Comparison of ENCODE assay signal across 21 cellular contexts in genomic region chr6:160039441-160039840, GRCh38.
DNase-seq lines count a peak whose midpoint lies in the region; ATAC-seq, FAIRE-seq and TF ChIP-seq lines count a peak whose summit lies in the region.
"Had no signal": no experiment of that assay in that cellular context is flagged by ENCODE, and none has a peak within 500 bp of the region (broad histone marks: within the 10 kb centered on the region; RNA-seq: fewer than 3 reads in every experiment).

No MANE protein-coding gene starts in this region.

- no peak for DNase-seq in CD4-positive, alpha-beta T cell
- no peak for DNase-seq in CD8-positive, alpha-beta memory T cell
- DNase-seq in OCI-M1 (lab: John Stamatoyannopoulos, UW) (peak; percentile 33), endodermal cell (peak; percentile 22), GOT3 (lab: John Stamatoyannopoulos, UW) (no peak), kidney (no peak), NCI-H1105 treated with DMSO at 0.1 percent for 48 hours (lab: John Stamatoyannopoulos, UW) (no peak)
- DNase-seq: activated T-cell treated with anti-CD3 and anti-CD28 coated beads, Interleukin-2, amount 50 U/mL, for 24 hours; COR-L47; DMS79 treated with DMSO at 0.1 percent for 48 hours; dorsolateral prefrontal cortex; H9; Karpas-422; mucosa of descending colon; NCI-H1417 treated with DMSO at 0.1 percent for 48 hours; NCI-H510A; retina; RPMI8226; spleen; stimulated activated CD4-positive, alpha-beta T cell treated with anti-CD3 and anti-CD28 coated beads, Interleukin-4, amount 100 ng/mL, for 24 hours had no signal

- TF ChIP-seq CTCF in CD4-positive, alpha-beta T cell (IDR thresholded peaks at IDR 0.05) = no peak
- no peak for TF ChIP-seq CTCF in endodermal cell (conservative IDR thresholded peaks at IDR 0.05)
- no peak for TF ChIP-seq CTCF in kidney (IDR thresholded peaks at IDR 0.05; ENCODE audit: borderline replicate concordance, extremely low read depth, insufficient read depth)

- intact Hi-C loops in CD4-positive, alpha-beta T cell (cut with DNase I, micrococcal nuclease) = no loop called here
- intact Hi-C loops in kidney (cut with DNase I) = no loop called here

- no peaks in the 10 kb centered on the region for H3K27me3 ChIP-seq in CD4-positive, alpha-beta T cell (ENCODE audit: control insufficient read depth, insufficient read depth, low read length)
- no peaks in the 10 kb centered on the region for H3K27me3 ChIP-seq in CD8-positive, alpha-beta memory T cell (ENCODE audit: insufficient read depth, low read length, poor library complexity, severe bottlenecking)
- no peaks in the 10 kb centered on the region for H3K27me3 ChIP-seq in endodermal cell (ENCODE audit: control insufficient read depth, insufficient read depth, low read length, poor library complexity, severe bottlenecking)
- H3K27me3 ChIP-seq: dorsolateral prefrontal cortex, spleen had no signal

- CTCF ChIA-PET in CD4-positive, alpha-beta T cell (lab: Charles Lee) = no interaction called here
- CTCF ChIA-PET in CD8-positive, alpha-beta memory T cell (lab: Charles Lee) = no interaction called here

- no peak overlapping the region for H3K4me3 Mint-ChIP-seq in CD4-positive, alpha-beta T cell
- H3K4me3 Mint-ChIP-seq in CD8-positive, alpha-beta memory T cell = no peak overlapping the region
- no peak overlapping the region for H3K4me3 Mint-ChIP-seq in endodermal cell
- H3K4me3 Mint-ChIP-seq: activated T-cell treated with anti-CD3 and anti-CD28 coated beads, Interleukin-2, amount 50 U/mL, for 24 hours; H9 had no signal

- peaks cover 5% of the 10 kb centered on the region for H3K4me1 ChIP-seq in CD8-positive, alpha-beta memory T cell (ENCODE audit: insufficient read depth, low read length)
- H3K4me1 ChIP-seq in endodermal cell (ENCODE audit: control insufficient read depth, insufficient read depth, low read length) = no peaks in the 10 kb centered on the region
- peaks cover 9 to 18% of the 10 kb centered on the region in 2 donors for H3K4me1 ChIP-seq in kidney (ENCODE audit: control insufficient read depth in 1 of 2, insufficient read depth in 1 of 2, low read depth in 1 of 2, low read length in 2 of 2)
- H3K4me1 ChIP-seq: spleen had no signal

- no peak overlapping the region for H3K4me3 ChIP-seq in CD8-positive, alpha-beta memory T cell (ENCODE audit: low read length)
- H3K4me3 ChIP-seq in endodermal cell (ENCODE audit: low read length) = no peak overlapping the region
- no peak overlapping the region for H3K4me3 ChIP-seq in kidney (ENCODE audit: low read length in 2 of 2)
- H3K4me3 ChIP-seq: dorsolateral prefrontal cortex, mucosa of descending colon, spleen had no signal

- no peaks in the 10 kb centered on the region for H3K9me3 ChIP-seq in CD4-positive, alpha-beta T cell (ENCODE audit: control insufficient read depth, low read length)
- no peaks in the 10 kb centered on the region for H3K9me3 ChIP-seq in CD8-positive, alpha-beta memory T cell (ENCODE audit: low read length)
- no peaks in the 10 kb centered on the region for H3K9me3 ChIP-seq in endodermal cell (ENCODE audit: control insufficient read depth, low read length)
- no peaks in the 10 kb centered on the region for H3K9me3 ChIP-seq in kidney (ENCODE audit: control insufficient read depth in 1 of 2, low read length in 2 of 2)
- H3K9me3 ChIP-seq: mucosa of descending colon, spleen had no signal

- no peak for FAIRE-seq in kidney (lab: Jason Lieb, UNC)

- no peak overlapping the region for H3K9ac ChIP-seq in endodermal cell (ENCODE audit: extremely low read depth, low read length, poor library complexity, severe bottlenecking)
- no peak overlapping the region for H3K9ac ChIP-seq in kidney (ENCODE audit: low read length in 2 of 2)

- POLR2A ChIA-PET in CD4-positive, alpha-beta T cell (lab: Charles Lee) = interaction anchor here (0.6 kb wide), 1 partner anchor 249 kb away, joined by 3 read pairs; the partner anchor contains the start of gene MRPL18
- POLR2A ChIA-PET in CD8-positive, alpha-beta memory T cell (lab: Charles Lee) = no interaction called here

- no peak for ATAC-seq in CD4-positive, alpha-beta T cell (ENCODE audit: poor library complexity)
- ATAC-seq: mucosa of descending colon had no signal

- peaks cover 41% of the 10 kb centered on the region for H3K4me1 Mint-ChIP-seq in CD4-positive, alpha-beta T cell (ENCODE audit: low read depth)
- peaks cover 19 to 26% (median 22%) of the 10 kb centered on the region in 3 donors for H3K4me1 Mint-ChIP-seq in CD8-positive, alpha-beta memory T cell
- H3K4me1 Mint-ChIP-seq in endodermal cell = no peaks in the 10 kb centered on the region
- H3K4me1 Mint-ChIP-seq: H9 had no signal

- peak overlapping the region; percentile 16 for H3K27ac Mint-ChIP-seq in CD4-positive, alpha-beta T cell
- H3K27ac Mint-ChIP-seq in CD8-positive, alpha-beta memory T cell = peak overlapping the region in 6 of 8 donors; percentile 3 to 95 (median 76)
- H3K27ac Mint-ChIP-seq in endodermal cell = no peak overlapping the region

- H3K27ac ChIP-seq in CD4-positive, alpha-beta T cell (ENCODE audit: low read depth, low read length) = no peak overlapping the region
- no peak overlapping the region for H3K27ac ChIP-seq in CD8-positive, alpha-beta memory T cell (ENCODE audit: low read depth, low read length)
- H3K27ac ChIP-seq in endodermal cell (ENCODE audit: low read depth, low read length) (no peak overlapping the region), kidney (ENCODE audit: low read depth in 2 of 2, low read length in 2 of 2) (no peak overlapping the region)
- H3K27ac ChIP-seq: dorsolateral prefrontal cortex, epithelial cell of prostate, spleen had no signal

- peaks cover 92% of the 10 kb centered on the region for H3K36me3 Mint-ChIP-seq in CD4-positive, alpha-beta T cell (ENCODE audit: low read depth)
- H3K36me3 Mint-ChIP-seq in CD8-positive, alpha-beta memory T cell = peaks cover 4 to 90% (median 29%) of the 10 kb centered on the region in 3 donors
- H3K36me3 Mint-ChIP-seq in endodermal cell (ENCODE audit: low read depth) = peaks cover 70% of the 10 kb centered on the region

- no peaks in the 10 kb centered on the region for H3K9me3 Mint-ChIP-seq in CD4-positive, alpha-beta T cell
- no peaks in the 10 kb centered on the region for H3K9me3 Mint-ChIP-seq in CD8-positive, alpha-beta memory T cell
- H3K9me3 Mint-ChIP-seq in endodermal cell = no peaks in the 10 kb centered on the region
- H3K9me3 Mint-ChIP-seq: activated T-cell treated with anti-CD3 and anti-CD28 coated beads, Interleukin-2, amount 50 U/mL, for 24 hours; H9 had no signal

- H3K27me3 Mint-ChIP-seq in CD4-positive, alpha-beta T cell = no peaks in the 10 kb centered on the region
- H3K27me3 Mint-ChIP-seq in CD8-positive, alpha-beta memory T cell = no peaks in the 10 kb centered on the region
- no peaks in the 10 kb centered on the region for H3K27me3 Mint-ChIP-seq in endodermal cell (ENCODE audit: insufficient read depth)
- H3K27me3 Mint-ChIP-seq: activated T-cell treated with anti-CD3 and anti-CD28 coated beads, Interleukin-2, amount 50 U/mL, for 24 hours had no signal

- peaks cover 55% of the 10 kb centered on the region for H3K36me3 ChIP-seq in CD8-positive, alpha-beta memory T cell (ENCODE audit: insufficient read depth, low read length)
- peaks cover 83% of the 10 kb centered on the region for H3K36me3 ChIP-seq in endodermal cell (ENCODE audit: control insufficient read depth, insufficient read depth, low read length)
- peaks cover 26 to 45% of the 10 kb centered on the region in 2 donors for H3K36me3 ChIP-seq in kidney (ENCODE audit: control insufficient read depth in 1 of 2, insufficient read depth in 2 of 2, low read length in 2 of 2)

- 95 to 100% methylated on average over 3 to 5 of the region's 5 CpGs for WGBS in endodermal cell (ENCODE audit: insufficient coverage in 1 of 2, insufficient read length in 1 of 2), 2 experiments

Comparison
In these comparisons a context has a peak if more than half of its experiments do, and no peak if none do; other contexts are left out.
1. DNase-seq: peak in OCI-M1 (single experiment) and endodermal cell (single experiment); none in CD4-positive, alpha-beta T cell (0 of 10), CD8-positive, alpha-beta memory T cell (0 of 5), GOT3 (single experiment), kidney (single experiment) and NCI-H1105 treated with DMSO at 0.1 percent for 48 hours (single experiment).